23 cellular contexts compared by ENCODE assay signal in the genomic region with DNA sequence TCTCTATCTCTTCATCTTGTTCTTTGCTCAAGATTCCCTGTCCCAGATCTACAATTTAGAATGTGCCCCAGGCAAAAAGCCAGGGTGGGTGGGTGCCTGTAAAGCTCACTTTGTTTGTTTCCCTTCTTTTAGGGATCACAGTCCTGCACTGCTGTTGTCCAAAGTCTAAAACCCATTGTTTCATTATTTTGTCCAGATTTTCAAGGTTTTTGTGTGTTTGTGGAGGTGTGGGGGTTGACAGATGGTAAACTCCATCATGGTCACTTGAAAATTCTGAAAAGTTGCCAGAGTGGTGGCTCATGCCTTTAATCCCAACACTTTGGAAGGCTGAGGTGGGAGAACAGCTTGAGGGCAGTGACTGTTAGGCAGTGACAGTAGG. TPM values are rescaled to one million over a fixed set of nuclear protein-coding genes. Genes with fewer than 3 reads are reported as not detected.
A peak's percentile ranks its signal among the peaks of the same experiment; 100 is the strongest.
DNase-seq lines count a peak whose midpoint lies in the region; ATAC-seq lines count a peak whose summit lies in the region.
"Had no signal": no experiment of that assay in that cellular context is flagged by ENCODE, and none has a peak within 500 bp of the region (broad histone marks: within the 10 kb centered on the region; RNA-seq: fewer than 3 reads in every experiment).

No MANE protein-coding gene starts in this region.

- H3K27ac Mint-ChIP-seq in activated naive CD8-positive, alpha-beta T cell: peak overlapping the region; percentile 34
- no peak overlapping the region for H3K27ac Mint-ChIP-seq in activated naive CD8-positive, alpha-beta T cell treated with anti-CD3 and anti-CD28 coated beads for 36 hours
- H3K27ac Mint-ChIP-seq in immature natural killer cell: peak overlapping the region in 5 of 6 donors; percentile 5 to 59 (median 31)
- H3K27ac Mint-ChIP-seq in stimulated activated effector memory CD8-positive, alpha-beta T cell treated with anti-CD3 and anti-CD28 coated beads, Interleukin-12 subunit alpha, Interleukin-12 subunit beta, amount 100 ng/mL, for 72 hours: peak overlapping the region; percentile 51
- peak overlapping the region in 1 of 2 donors; percentile 78 for H3K27ac Mint-ChIP-seq in stimulated activated naive CD8-positive, alpha-beta T cell treated with anti-CD3 and anti-CD28 coated beads, Interleukin-15, amount 100 ng/mL, for 72 hours
- H3K27ac Mint-ChIP-seq: activated CD4-positive, alpha-beta memory T cell treated with anti-CD3 and anti-CD28 coated beads, Interleukin-2, amount 10 ng/mL, durations not matched to agents 7 days and 5 days; brain; IgD-negative memory B cell had no signal

- ATAC-seq in stimulated activated effector memory CD8-positive, alpha-beta T cell treated with anti-CD3 and anti-CD28 coated beads, Interleukin-12 subunit alpha, Interleukin-12 subunit beta, amount 100 ng/mL, for 72 hours: no peak
- ATAC-seq in stimulated activated naive CD8-positive, alpha-beta T cell treated with anti-CD3 and anti-CD28 coated beads, Interleukin-15, amount 100 ng/mL, for 72 hours: no peak
- ATAC-seq: A549, heart left ventricle, left lung had no signal

- H3K36me3 Mint-ChIP-seq in activated naive CD8-positive, alpha-beta T cell: peaks cover 10% of the 10 kb centered on the region
- peaks cover 13% of the 10 kb centered on the region for H3K36me3 Mint-ChIP-seq in activated naive CD8-positive, alpha-beta T cell treated with anti-CD3 and anti-CD28 coated beads for 36 hours
- peaks cover 0 to 7% (median 3%) of the 10 kb centered on the region in 3 donors for H3K36me3 Mint-ChIP-seq in immature natural killer cell
- H3K36me3 Mint-ChIP-seq in stimulated activated effector memory CD8-positive, alpha-beta T cell treated with anti-CD3 and anti-CD28 coated beads, Interleukin-12 subunit alpha, Interleukin-12 subunit beta, amount 100 ng/mL, for 72 hours: peaks cover 43% of the 10 kb centered on the region
- H3K36me3 Mint-ChIP-seq: IgD-negative memory B cell had no signal

- H3K27me3 Mint-ChIP-seq in activated naive CD8-positive, alpha-beta T cell: no peaks in the 10 kb centered on the region
- no peaks in the 10 kb centered on the region for H3K27me3 Mint-ChIP-seq in activated naive CD8-positive, alpha-beta T cell treated with anti-CD3 and anti-CD28 coated beads for 36 hours
- H3K27me3 Mint-ChIP-seq in immature natural killer cell (ENCODE audit: low read depth in 3 of 3): peaks cover 0 to 10% (median 5%) of the 10 kb centered on the region in 3 donors
- no peaks in the 10 kb centered on the region for H3K27me3 Mint-ChIP-seq in stimulated activated naive CD8-positive, alpha-beta T cell treated with anti-CD3 and anti-CD28 coated beads, Interleukin-15, amount 100 ng/mL, for 72 hours
- H3K27me3 Mint-ChIP-seq: activated CD4-positive, alpha-beta memory T cell treated with anti-CD3 and anti-CD28 coated beads, Interleukin-2, amount 10 ng/mL, durations not matched to agents 7 days and 5 days; brain had no signal

- H3K9me3 Mint-ChIP-seq in activated naive CD8-positive, alpha-beta T cell (ENCODE audit: low read depth): no peaks in the 10 kb centered on the region
- no peaks in the 10 kb centered on the region for H3K9me3 Mint-ChIP-seq in activated naive CD8-positive, alpha-beta T cell treated with anti-CD3 and anti-CD28 coated beads for 36 hours
- no peaks in the 10 kb centered on the region for H3K9me3 Mint-ChIP-seq in immature natural killer cell
- no peaks in the 10 kb centered on the region for H3K9me3 Mint-ChIP-seq in stimulated activated effector memory CD8-positive, alpha-beta T cell treated with anti-CD3 and anti-CD28 coated beads, Interleukin-12 subunit alpha, Interleukin-12 subunit beta, amount 100 ng/mL, for 72 hours
- H3K9me3 Mint-ChIP-seq in stimulated activated naive CD8-positive, alpha-beta T cell treated with anti-CD3 and anti-CD28 coated beads, Interleukin-15, amount 100 ng/mL, for 72 hours: no peaks in the 10 kb centered on the region
- H3K9me3 Mint-ChIP-seq: activated CD4-positive, alpha-beta memory T cell treated with anti-CD3 and anti-CD28 coated beads, Interleukin-2, amount 10 ng/mL, durations not matched to agents 7 days and 5 days; brain; IgD-negative memory B cell had no signal

- DNase-seq in activated naive CD8-positive, alpha-beta T cell treated with anti-CD3 and anti-CD28 coated beads for 36 hours: no peak
- DNase-seq in NCI-H524 treated with DMSO at 0.1 percent for 48 hours (lab: John Stamatoyannopoulos, UW): peak; percentile 40
- DNase-seq in immature natural killer cell: no peak
- no peak for DNase-seq in stimulated activated effector memory CD8-positive, alpha-beta T cell treated with anti-CD3 and anti-CD28 coated beads, Interleukin-12 subunit alpha, Interleukin-12 subunit beta, amount 100 ng/mL, for 72 hours (ENCODE audit: low spot score in 2 of 2)
- no peak for DNase-seq in midbrain (lab: John Stamatoyannopoulos, UW)
- no peak for DNase-seq in stimulated activated naive CD8-positive, alpha-beta T cell treated with anti-CD3 and anti-CD28 coated beads, Interleukin-15, amount 100 ng/mL, for 72 hours
- no peak for DNase-seq in NCI-H446 treated with DMSO at 0.1 percent for 48 hours (lab: John Stamatoyannopoulos, UW)
- DNase-seq: activated CD4-positive, alpha-beta memory T cell treated with anti-CD3 and anti-CD28 coated beads, Interleukin-2, amount 10 ng/mL, durations not matched to agents 7 days and 5 days; activated CD4-positive, CD25-positive, alpha-beta regulatory T cell treated with anti-CD3 and anti-CD28 coated beads, Interleukin-2, amount 50 U/mL, for 72 hours; activated effector memory CD4-positive, alpha-beta T cell treated with Interleukin-2 at 50 U/mL for 16 hours; adrenal gland; COR-L47; heart left ventricle; left lung; NCI-H1105 treated with DMSO at 0.1 percent for 48 hours; NCI-H2081 treated with DMSO at 0.1 percent for 48 hours; SHP77 treated with DMSO at 0.1 percent for 48 hours; stimulated activated CD4-positive, alpha-beta T cell treated with anti-CD3 and anti-CD28 coated beads, Interleukin-1b, Interleukin-23, amount 100 ng/mL, for 48 hours; substantia nigra had no signal

- H3K4me1 Mint-ChIP-seq in activated naive CD8-positive, alpha-beta T cell (ENCODE audit: low read depth): peaks cover 29% of the 10 kb centered on the region
- H3K4me1 Mint-ChIP-seq in activated naive CD8-positive, alpha-beta T cell treated with anti-CD3 and anti-CD28 coated beads for 36 hours: peaks cover 15% of the 10 kb centered on the region
- peaks cover 71 to 89% of the 10 kb centered on the region in 2 donors for H3K4me1 Mint-ChIP-seq in immature natural killer cell
- H3K4me1 Mint-ChIP-seq in stimulated activated effector memory CD8-positive, alpha-beta T cell treated with anti-CD3 and anti-CD28 coated beads, Interleukin-12 subunit alpha, Interleukin-12 subunit beta, amount 100 ng/mL, for 72 hours: peaks cover 17% of the 10 kb centered on the region
- peaks cover 29% of the 10 kb centered on the region for H3K4me1 Mint-ChIP-seq in stimulated activated naive CD8-positive, alpha-beta T cell treated with anti-CD3 and anti-CD28 coated beads, Interleukin-15, amount 100 ng/mL, for 72 hours
- H3K4me1 Mint-ChIP-seq: brain, IgD-negative memory B cell had no signal

- H3K4me3 Mint-ChIP-seq in activated naive CD8-positive, alpha-beta T cell: no peak overlapping the region
- no peak overlapping the region for H3K4me3 Mint-ChIP-seq in activated naive CD8-positive, alpha-beta T cell treated with anti-CD3 and anti-CD28 coated beads for 36 hours
- H3K4me3 Mint-ChIP-seq in immature natural killer cell: no peak overlapping the region
- no peak overlapping the region for H3K4me3 Mint-ChIP-seq in stimulated activated effector memory CD8-positive, alpha-beta T cell treated with anti-CD3 and anti-CD28 coated beads, Interleukin-12 subunit alpha, Interleukin-12 subunit beta, amount 100 ng/mL, for 72 hours
- H3K4me3 Mint-ChIP-seq in stimulated activated naive CD8-positive, alpha-beta T cell treated with anti-CD3 and anti-CD28 coated beads, Interleukin-15, amount 100 ng/mL, for 72 hours: no peak overlapping the region
- H3K4me3 Mint-ChIP-seq: activated CD4-positive, alpha-beta memory T cell treated with anti-CD3 and anti-CD28 coated beads, Interleukin-2, amount 10 ng/mL, durations not matched to agents 7 days and 5 days; brain; IgD-negative memory B cell had no signal

RNA-seq across cellular contexts. Expression of a gene that starts 41.5 kb away (rescaled TPM):
- total RNA-seq in activated naive CD8-positive, alpha-beta T cell treated with anti-CD3 and anti-CD28 coated beads for 36 hours: 10 to 100 TPM; 29.0 to 32.2 TPM
- polyA plus RNA-seq in immature natural killer cell: 10 to 100 TPM in 1 of 3 donors, 1 to 10 TPM in 2; 2.0 to 11.6 (median 7.0) TPM

RNA-seq across cellular contexts. Expression of a gene that starts 58.1 kb away (rescaled TPM):
- 10 to 100 TPM; 61.7 to 75.2 TPM for total RNA-seq in activated naive CD8-positive, alpha-beta T cell treated with anti-CD3 and anti-CD28 coated beads for 36 hours
- polyA plus RNA-seq in immature natural killer cell: 1 to 10 TPM; 1.9 to 8.0 (median 4.3) TPM
